ENCODE assay signal across 24 cellular contexts in the genomic region with DNA sequence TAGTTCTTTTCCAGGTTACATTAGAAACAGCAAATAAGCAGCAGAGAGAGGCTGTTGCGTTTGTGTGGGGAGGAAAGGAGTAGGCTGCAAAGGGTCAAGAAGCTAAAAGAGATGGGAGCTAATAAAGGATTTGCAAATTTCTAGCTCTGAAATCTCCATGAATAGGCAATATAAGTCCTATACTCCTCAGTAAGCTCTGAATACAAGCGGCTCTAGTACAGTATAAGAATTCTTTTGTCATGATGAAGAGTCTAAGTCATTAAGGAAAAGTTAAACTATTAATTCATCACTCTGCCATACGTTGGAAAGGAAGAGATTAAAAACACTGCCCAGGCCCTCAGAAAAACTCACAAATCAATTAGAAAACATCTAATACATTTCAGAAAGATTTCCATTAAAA.
"Had no signal": no experiment of that assay in that cellular context is flagged by ENCODE, and none has a peak within 500 bp of the region (broad histone marks: within the 10 kb centered on the region; RNA-seq: fewer than 3 reads in every experiment).

No MANE protein-coding gene starts in this region.

- H3K4me1 Mint-ChIP-seq: activated T-helper 17 cell treated with anti-CD3 and anti-CD28 coated beads, Interleukin-2, amount 50 U/mL, for 72 hours; brain had no signal

- H3K27ac Mint-ChIP-seq: activated CD8-positive, alpha-beta T cell treated with anti-CD3 and anti-CD28 coated beads for 36 hours; activated naive CD8-positive, alpha-beta T cell; activated T-helper 17 cell treated with anti-CD3 and anti-CD28 coated beads, Interleukin-2, amount 50 U/mL, for 72 hours; brain; WTC11 had no signal

- H3K27me3 Mint-ChIP-seq: activated CD8-positive, alpha-beta T cell treated with anti-CD3 and anti-CD28 coated beads for 36 hours; activated naive CD8-positive, alpha-beta T cell; activated T-helper 17 cell treated with anti-CD3 and anti-CD28 coated beads, Interleukin-2, amount 50 U/mL, for 72 hours; brain had no signal

- H3K9me3 Mint-ChIP-seq: activated CD8-positive, alpha-beta T cell treated with anti-CD3 and anti-CD28 coated beads for 36 hours; activated T-cell treated with anti-CD3 and anti-CD28 coated beads, Interleukin-2, amount 50 U/mL, for 4 hours; activated T-helper 17 cell treated with anti-CD3 and anti-CD28 coated beads, Interleukin-2, amount 50 U/mL, for 72 hours; brain; WTC11 had no signal

- H3K4me3 Mint-ChIP-seq: activated CD8-positive, alpha-beta T cell treated with anti-CD3 and anti-CD28 coated beads for 36 hours; activated naive CD8-positive, alpha-beta T cell; activated T-cell treated with anti-CD3 and anti-CD28 coated beads, Interleukin-2, amount 50 U/mL, for 4 hours; activated T-helper 17 cell treated with anti-CD3 and anti-CD28 coated beads, Interleukin-2, amount 50 U/mL, for 72 hours; brain; WTC11 had no signal

- ATAC-seq: activated CD8-positive, alpha-beta T cell treated with anti-CD3 and anti-CD28 coated beads for 36 hours; activated T-cell treated with anti-CD3 and anti-CD28 coated beads, Interleukin-2, amount 50 U/mL, for 4 hours; activated T-helper 17 cell treated with anti-CD3 and anti-CD28 coated beads, Interleukin-2, amount 50 U/mL, for 72 hours; WTC11 had no signal

- DNase-seq: activated CD4-positive, alpha-beta T cell treated with anti-CD3 and anti-CD28 coated beads for 48 hours; activated CD4-positive, alpha-beta T cell treated with anti-CD3 and anti-CD28 coated beads, Interleukin-2, amount 50 U/mL, for 1 hour; activated CD4-positive, alpha-beta T cell treated with anti-CD3 and anti-CD28 coated beads, Interleukin-2, amount 50 U/mL, for 48 hours; activated CD8-positive, alpha-beta memory T cell treated with anti-CD3 and anti-CD28 coated beads for 24 hours; activated CD8-positive, alpha-beta T cell treated with anti-CD3 and anti-CD28 coated beads for 36 hours; activated effector memory CD4-positive, alpha-beta T cell treated with Interleukin-2 at 50 U/mL for 16 hours; activated gamma-delta T cell treated with Interleukin-2 at 50 U/mL for 16 hours; activated naive CD4-positive, alpha-beta T cell treated with anti-CD3 and anti-CD28 coated beads, Interleukin-2, amount 50 U/mL, for 16 hours; activated naive CD4-positive, alpha-beta T cell treated with Interleukin-2 at 50 U/mL for 16 hours; activated T-cell treated with anti-CD3 and anti-CD28 coated beads, Interleukin-2, amount 50 U/mL, for 4 hours; amygdala; aorta; central memory CD4-positive, alpha-beta T cell; cerebellar nuclear complex; colonic mucosa; effector CD8-positive, alpha-beta T cell; esophagus squamous epithelium; foreskin melanocyte; head of caudate nucleus; T-helper 2 cell had no signal
